In the genomic region with DNA sequence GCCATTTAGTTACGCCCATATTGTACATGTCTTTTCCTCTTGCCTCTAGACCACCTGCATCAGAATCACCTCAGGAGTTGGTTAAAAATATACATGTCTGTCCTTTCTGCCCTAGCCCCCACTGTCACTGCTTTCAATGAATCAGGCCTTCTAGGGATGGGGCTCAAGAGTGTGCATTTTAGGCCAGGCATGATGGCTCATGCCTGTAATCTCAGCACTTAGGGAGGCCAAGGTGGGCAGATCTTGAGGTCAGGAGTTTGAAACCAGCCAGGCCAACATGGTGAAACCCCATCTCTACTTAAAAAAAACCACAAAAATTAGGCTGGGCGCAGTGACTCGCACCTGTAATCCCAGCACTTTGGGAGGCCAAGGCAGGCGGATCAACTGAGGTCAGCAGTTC, we compare ENCODE assay signal across 33 cellular contexts.
"Had no signal": no experiment of that assay in that cellular context is flagged by ENCODE, and none has a peak within 500 bp of the region (broad histone marks: within the 10 kb centered on the region; RNA-seq: fewer than 3 reads in every experiment).

No MANE protein-coding gene starts in this region.

- H3K4me1 Mint-ChIP-seq: activated CD4-positive, alpha-beta T cell treated with anti-CD3 and anti-CD28 coated beads for 36 hours; activated CD8-positive, alpha-beta memory T cell treated with anti-CD3 and anti-CD28 coated beads, Interleukin-2, amount 10 ng/mL, durations not matched to agents 7 days and 5 days; activated naive CD4-positive, alpha-beta T cell treated with anti-CD3 and anti-CD28 coated beads, Interleukin-2, amount 50 U/mL, for 24 hours had no signal

- H3K4me3 ChIP-seq: adrenal gland, body of pancreas, coronary artery, esophagus muscularis mucosa, gastrocnemius medialis, heart left ventricle had no signal

- H3K9me3 Mint-ChIP-seq: activated CD4-positive, alpha-beta memory T cell treated with anti-CD3 and anti-CD28 coated beads for 36 hours; activated naive CD4-positive, alpha-beta T cell treated with anti-CD3 and anti-CD28 coated beads for 36 hours; activated naive CD4-positive, alpha-beta T cell treated with anti-CD3 and anti-CD28 coated beads, Interleukin-2, amount 50 U/mL, for 24 hours; activated naive CD8-positive, alpha-beta T cell treated with anti-CD3 and anti-CD28 coated beads for 36 hours; activated naive CD8-positive, alpha-beta T cell treated with anti-CD3 and anti-CD28 coated beads, Interleukin-2, amount 50 U/mL, for 24 hours; activated T-helper 1 cell treated with anti-CD3 and anti-CD28 coated beads, Interleukin-12 subunit alpha, Interleukin-12 subunit beta, Interleukin-2, Interleukin-4 antibody, amounts not matched to agents 30 ng/mL and 10 ng/mL and 1 ng/mL, durations not matched to agents 14 hours and 24 hours and 36 hours; activated T-helper 2 cell treated with anti-CD3 and anti-CD28 coated beads, Interferon-gamma antibody, Interleukin-2, Interleukin-4, amounts not matched to agents 10 μg/mL and 5 μg/mL and 100 μg/mL, durations not matched to agents 14 hours and 24 hours and 36 hours; effector memory CD8-positive, alpha-beta T cell had no signal

- H3K9me3 ChIP-seq: adrenal gland, body of pancreas, esophagus muscularis mucosa, gastrocnemius medialis, heart left ventricle had no signal

- H3K4me3 Mint-ChIP-seq: activated CD4-positive, alpha-beta memory T cell treated with anti-CD3 and anti-CD28 coated beads for 36 hours; activated CD4-positive, alpha-beta T cell treated with anti-CD3 and anti-CD28 coated beads for 36 hours; activated CD4-positive, alpha-beta T cell treated with anti-CD3 and anti-CD28 coated beads, Interleukin-2, amount 10 ng/mL, durations not matched to agents 24 days and 14 days; activated CD8-positive, alpha-beta memory T cell treated with anti-CD3 and anti-CD28 coated beads, Interleukin-2, amount 10 ng/mL, durations not matched to agents 7 days and 5 days; activated CD8-positive, alpha-beta T cell treated with anti-CD3 and anti-CD28 coated beads, Interleukin-2, amount 10 ng/mL, durations not matched to agents 7 days and 5 days; activated naive CD4-positive, alpha-beta T cell treated with anti-CD3 and anti-CD28 coated beads for 36 hours; activated naive CD4-positive, alpha-beta T cell treated with anti-CD3 and anti-CD28 coated beads, Interleukin-2, amount 50 U/mL, for 24 hours; activated naive CD8-positive, alpha-beta T cell treated with anti-CD3 and anti-CD28 coated beads for 36 hours; activated naive CD8-positive, alpha-beta T cell treated with anti-CD3 and anti-CD28 coated beads, Interleukin-2, amount 50 U/mL, for 24 hours; activated T-helper 1 cell treated with anti-CD3 and anti-CD28 coated beads, Interleukin-12 subunit alpha, Interleukin-12 subunit beta, Interleukin-2, Interleukin-4 antibody, amounts not matched to agents 30 ng/mL and 10 ng/mL and 1 ng/mL, durations not matched to agents 14 hours and 24 hours and 36 hours; effector memory CD8-positive, alpha-beta T cell had no signal

- H3K27ac Mint-ChIP-seq: activated CD4-positive, alpha-beta memory T cell treated with anti-CD3 and anti-CD28 coated beads for 36 hours; activated CD4-positive, alpha-beta T cell treated with anti-CD3 and anti-CD28 coated beads for 36 hours; activated CD4-positive, alpha-beta T cell treated with anti-CD3 and anti-CD28 coated beads, Interleukin-2, amount 10 ng/mL, durations not matched to agents 24 days and 14 days; activated CD8-positive, alpha-beta memory T cell treated with anti-CD3 and anti-CD28 coated beads, Interleukin-2, amount 10 ng/mL, durations not matched to agents 7 days and 5 days; activated CD8-positive, alpha-beta T cell treated with anti-CD3 and anti-CD28 coated beads, Interleukin-2, amount 10 ng/mL, durations not matched to agents 7 days and 5 days; activated naive CD4-positive, alpha-beta T cell treated with anti-CD3 and anti-CD28 coated beads for 36 hours; activated naive CD4-positive, alpha-beta T cell treated with anti-CD3 and anti-CD28 coated beads, Interleukin-2, amount 50 U/mL, for 24 hours; activated naive CD8-positive, alpha-beta T cell treated with anti-CD3 and anti-CD28 coated beads for 36 hours; activated naive CD8-positive, alpha-beta T cell treated with anti-CD3 and anti-CD28 coated beads, Interleukin-2, amount 50 U/mL, for 24 hours; activated T-helper 1 cell treated with anti-CD3 and anti-CD28 coated beads, Interleukin-12 subunit alpha, Interleukin-12 subunit beta, Interleukin-2, Interleukin-4 antibody, amounts not matched to agents 30 ng/mL and 10 ng/mL and 1 ng/mL, durations not matched to agents 14 hours and 24 hours and 36 hours; activated T-helper 2 cell treated with anti-CD3 and anti-CD28 coated beads, Interferon-gamma antibody, Interleukin-2, Interleukin-4, amounts not matched to agents 10 μg/mL and 5 μg/mL and 100 μg/mL, durations not matched to agents 14 hours and 24 hours and 36 hours; effector memory CD8-positive, alpha-beta T cell had no signal

- ATAC-seq: activated CD4-positive, alpha-beta T cell treated with anti-CD3 and anti-CD28 coated beads for 36 hours; activated CD8-positive, alpha-beta memory T cell treated with anti-CD3 and anti-CD28 coated beads, Interleukin-2, amount 10 ng/mL, durations not matched to agents 7 days and 5 days; activated CD8-positive, alpha-beta T cell treated with anti-CD3 and anti-CD28 coated beads, Interleukin-2, amount 10 ng/mL, durations not matched to agents 7 days and 5 days; activated naive CD8-positive, alpha-beta T cell treated with anti-CD3 and anti-CD28 coated beads, Interleukin-2, amount 50 U/mL, for 24 hours; body of pancreas; effector memory CD8-positive, alpha-beta T cell; foreskin keratinocyte; gastrocnemius medialis; heart left ventricle had no signal

- H3K27me3 ChIP-seq: adrenal gland, body of pancreas, esophagus muscularis mucosa, foreskin keratinocyte, gastrocnemius medialis, heart left ventricle had no signal

- H3K27me3 Mint-ChIP-seq: activated naive CD4-positive, alpha-beta T cell treated with anti-CD3 and anti-CD28 coated beads, Interleukin-2, amount 50 U/mL, for 24 hours; activated naive CD8-positive, alpha-beta T cell treated with anti-CD3 and anti-CD28 coated beads, Interleukin-2, amount 50 U/mL, for 24 hours had no signal

- DNase-seq: activated CD4-positive, alpha-beta memory T cell treated with anti-CD3 and anti-CD28 coated beads for 36 hours; activated CD4-positive, alpha-beta T cell treated with anti-CD3 and anti-CD28 coated beads for 36 hours; activated CD4-positive, alpha-beta T cell treated with anti-CD3 and anti-CD28 coated beads, Interleukin-2, amount 10 ng/mL, durations not matched to agents 24 days and 14 days; activated CD4-positive, CD25-positive, alpha-beta regulatory T cell; activated CD4-positive, CD25-positive, alpha-beta regulatory T cell treated with anti-CD3 and anti-CD28 coated beads, Interleukin-2, amount 50 U/mL, for 72 hours; activated CD8-positive, alpha-beta memory T cell treated with anti-CD3 and anti-CD28 coated beads, Interleukin-2, amount 10 ng/mL, durations not matched to agents 7 days and 5 days; activated CD8-positive, alpha-beta memory T cell treated with anti-CD3 and anti-CD28 coated beads, Interleukin-2, amount 50 U/mL, for 4 hours; activated CD8-positive, alpha-beta T cell treated with anti-CD3 and anti-CD28 coated beads, Interleukin-2, amount 10 ng/mL, durations not matched to agents 7 days and 5 days; activated effector memory CD4-positive, alpha-beta T cell treated with anti-CD3 and anti-CD28 coated beads, Interleukin-2, amount 50 U/mL, for 16 hours; activated naive CD4-positive, alpha-beta T cell treated with anti-CD3 and anti-CD28 coated beads for 36 hours; activated naive CD8-positive, alpha-beta T cell treated with anti-CD3 and anti-CD28 coated beads for 36 hours; activated naive CD8-positive, alpha-beta T cell treated with anti-CD3 and anti-CD28 coated beads, Interleukin-2, amount 50 U/mL, for 24 hours; activated T-cell treated with anti-CD3 and anti-CD28 coated beads, Interleukin-2, amount 50 U/mL, for 1 hour; activated T-cell treated with anti-CD3 and anti-CD28 coated beads, Interleukin-2, amount 50 U/mL, for 48 hours; adrenal gland; amygdala; aorta; body of pancreas; central memory CD4-positive, alpha-beta T cell; dermis blood vessel endothelial cell; effector CD4-positive, alpha-beta T cell; effector memory CD8-positive, alpha-beta T cell; erythroblast; foreskin keratinocyte; gastrocnemius medialis; glutamatergic neuron; heart left ventricle; T-helper 2 cell had no signal

- H3K27ac ChIP-seq: coronary artery, esophagus muscularis mucosa, foreskin keratinocyte, gastrocnemius medialis had no signal

- H3K4me1 ChIP-seq: adrenal gland, body of pancreas, esophagus muscularis mucosa, foreskin keratinocyte had no signal

- H3K36me3 ChIP-seq: adrenal gland, esophagus muscularis mucosa, gastrocnemius medialis, heart left ventricle had no signal

- H3K36me3 Mint-ChIP-seq: activated CD4-positive, alpha-beta memory T cell treated with anti-CD3 and anti-CD28 coated beads for 36 hours; activated CD8-positive, alpha-beta memory T cell treated with anti-CD3 and anti-CD28 coated beads, Interleukin-2, amount 10 ng/mL, durations not matched to agents 7 days and 5 days; activated naive CD4-positive, alpha-beta T cell treated with anti-CD3 and anti-CD28 coated beads, Interleukin-2, amount 50 U/mL, for 24 hours; activated naive CD8-positive, alpha-beta T cell treated with anti-CD3 and anti-CD28 coated beads for 36 hours had no signal
